ENCODE assay signal across 28 cellular contexts in genomic region chr16:61862756-61863155, GRCh38.
"Had no signal": no experiment of that assay in that cellular context is flagged by ENCODE, and none has a peak within 500 bp of the region (broad histone marks: within the 10 kb centered on the region; RNA-seq: fewer than 3 reads in every experiment).

No MANE protein-coding gene starts in this region.

- H3K4me1 ChIP-seq: body of pancreas, sigmoid colon, stomach, upper lobe of left lung had no signal

- H3K27me3 Mint-ChIP-seq: activated CD4-positive, alpha-beta T cell treated with anti-CD3 and anti-CD28 coated beads, Interleukin-2, amount 10 ng/mL, durations not matched to agents 7 days and 5 days; activated CD8-positive, alpha-beta memory T cell treated with anti-CD3 and anti-CD28 coated beads, Interleukin-2, amount 10 ng/mL, durations not matched to agents 7 days and 5 days; activated CD8-positive, alpha-beta T cell treated with anti-CD3 and anti-CD28 coated beads for 36 hours; activated naive CD8-positive, alpha-beta T cell treated with anti-CD3 and anti-CD28 coated beads, Interleukin-2, amount 50 U/mL, for 24 hours; dendritic cell treated with granulocyte-macrophage colony-stimulating factor and Interleukin-4, amounts not matched to agents 40 ng/mL and 50 ng/mL, for 4 days; memory B cell; stimulated activated memory B cell treated with anti-CD40 and anti-IgM and Interleukin-4, amounts not matched to agents 10 μg/mL and 1 μg/mL and 100 μg/mL, for 72 hours had no signal

- ATAC-seq: activated CD4-positive, CD25-positive, alpha-beta regulatory T cell treated with anti-CD3 and anti-CD28 coated beads, Interleukin-2, amount 50 U/mL, for 24 hours; activated CD8-positive, alpha-beta memory T cell treated with anti-CD3 and anti-CD28 coated beads, Interleukin-2, amount 10 ng/mL, durations not matched to agents 7 days and 5 days; activated CD8-positive, alpha-beta T cell treated with anti-CD3 and anti-CD28 coated beads for 36 hours; activated naive CD8-positive, alpha-beta T cell treated with anti-CD3 and anti-CD28 coated beads, Interleukin-2, amount 50 U/mL, for 24 hours; body of pancreas; mucosa of descending colon; stimulated activated memory B cell treated with anti-CD40 and anti-IgM and Interleukin-4, amounts not matched to agents 10 μg/mL and 1 μg/mL and 100 μg/mL, for 72 hours had no signal

- H3K27ac Mint-ChIP-seq: activated CD4-positive, alpha-beta T cell treated with anti-CD3 and anti-CD28 coated beads, Interleukin-2, amount 10 ng/mL, durations not matched to agents 7 days and 5 days; activated CD8-positive, alpha-beta memory T cell treated with anti-CD3 and anti-CD28 coated beads, Interleukin-2, amount 10 ng/mL, durations not matched to agents 7 days and 5 days; activated CD8-positive, alpha-beta T cell treated with anti-CD3 and anti-CD28 coated beads for 36 hours; activated naive CD8-positive, alpha-beta T cell treated with anti-CD3 and anti-CD28 coated beads, Interleukin-2, amount 50 U/mL, for 24 hours; activated T-helper 1 cell treated with anti-CD3 and anti-CD28 coated beads, Interleukin-12 subunit alpha, Interleukin-12 subunit beta, Interleukin-2, Interleukin-4 antibody, amounts not matched to agents 30 ng/mL and 10 ng/mL and 1 ng/mL, durations not matched to agents 14 hours and 24 hours and 36 hours; dendritic cell treated with granulocyte-macrophage colony-stimulating factor and Interleukin-4, amounts not matched to agents 40 ng/mL and 50 ng/mL, for 4 days; immature natural killer cell; memory B cell; stimulated activated memory B cell treated with anti-CD40 and anti-IgM and Interleukin-4, amounts not matched to agents 10 μg/mL and 1 μg/mL and 100 μg/mL, for 72 hours had no signal

- H3K36me3 ChIP-seq: cardiac muscle cell, sigmoid colon, stomach, thoracic aorta, upper lobe of left lung had no signal

- H3K4me3 Mint-ChIP-seq: activated CD4-positive, alpha-beta T cell treated with anti-CD3 and anti-CD28 coated beads, Interleukin-2, amount 10 ng/mL, durations not matched to agents 7 days and 5 days; activated CD8-positive, alpha-beta memory T cell treated with anti-CD3 and anti-CD28 coated beads, Interleukin-2, amount 10 ng/mL, durations not matched to agents 7 days and 5 days; activated CD8-positive, alpha-beta T cell treated with anti-CD3 and anti-CD28 coated beads for 36 hours; activated naive CD8-positive, alpha-beta T cell treated with anti-CD3 and anti-CD28 coated beads, Interleukin-2, amount 50 U/mL, for 24 hours; activated T-helper 1 cell treated with anti-CD3 and anti-CD28 coated beads, Interleukin-12 subunit alpha, Interleukin-12 subunit beta, Interleukin-2, Interleukin-4 antibody, amounts not matched to agents 30 ng/mL and 10 ng/mL and 1 ng/mL, durations not matched to agents 14 hours and 24 hours and 36 hours; dendritic cell treated with granulocyte-macrophage colony-stimulating factor and Interleukin-4, amounts not matched to agents 40 ng/mL and 50 ng/mL, for 4 days; immature natural killer cell; memory B cell; stimulated activated memory B cell treated with anti-CD40 and anti-IgM and Interleukin-4, amounts not matched to agents 10 μg/mL and 1 μg/mL and 100 μg/mL, for 72 hours had no signal

- H3K36me3 Mint-ChIP-seq: activated CD8-positive, alpha-beta memory T cell treated with anti-CD3 and anti-CD28 coated beads, Interleukin-2, amount 10 ng/mL, durations not matched to agents 7 days and 5 days; immature natural killer cell; memory B cell; stimulated activated memory B cell treated with anti-CD40 and anti-IgM and Interleukin-4, amounts not matched to agents 10 μg/mL and 1 μg/mL and 100 μg/mL, for 72 hours had no signal

- DNase-seq: activated CD4-positive, alpha-beta T cell treated with anti-CD3 and anti-CD28 coated beads, Interleukin-2, amount 10 ng/mL, durations not matched to agents 7 days and 5 days; activated CD8-positive, alpha-beta memory T cell treated with anti-CD3 and anti-CD28 coated beads, Interleukin-2, amount 10 ng/mL, durations not matched to agents 7 days and 5 days; activated CD8-positive, alpha-beta T cell treated with anti-CD3 and anti-CD28 coated beads for 36 hours; activated gamma-delta T cell; activated naive CD4-positive, alpha-beta T cell treated with anti-CD3 and anti-CD28 coated beads, Interleukin-2, amount 50 U/mL, for 16 hours; activated naive CD8-positive, alpha-beta T cell treated with anti-CD3 and anti-CD28 coated beads, Interleukin-2, amount 50 U/mL, for 24 hours; activated T-cell treated with anti-CD3 and anti-CD28 coated beads for 4 hours; body of pancreas; effector CD8-positive, alpha-beta T cell; erythroblast; foreskin fibroblast; immature natural killer cell; kidney glomerular epithelial cell; mucosa of descending colon; occipital lobe; sigmoid colon; stimulated activated CD4-positive, alpha-beta T cell treated with anti-CD3 and anti-CD28 coated beads, Interleukin-15, amount 100 ng/mL, for 24 hours; stomach; upper lobe of left lung had no signal

- H3K9me3 ChIP-seq: body of pancreas, thoracic aorta, upper lobe of left lung had no signal

- H3K4me1 Mint-ChIP-seq: activated CD4-positive, alpha-beta T cell treated with anti-CD3 and anti-CD28 coated beads, Interleukin-2, amount 10 ng/mL, durations not matched to agents 7 days and 5 days; activated CD8-positive, alpha-beta memory T cell treated with anti-CD3 and anti-CD28 coated beads, Interleukin-2, amount 10 ng/mL, durations not matched to agents 7 days and 5 days; activated naive CD8-positive, alpha-beta T cell treated with anti-CD3 and anti-CD28 coated beads, Interleukin-2, amount 50 U/mL, for 24 hours; immature natural killer cell; memory B cell; stimulated activated memory B cell treated with anti-CD40 and anti-IgM and Interleukin-4, amounts not matched to agents 10 μg/mL and 1 μg/mL and 100 μg/mL, for 72 hours had no signal

- H3K27ac ChIP-seq: body of pancreas, cardiac muscle cell, sigmoid colon, stomach, thoracic aorta, upper lobe of left lung, VCaP had no signal

- H3K4me3 ChIP-seq: body of pancreas, cardiac muscle cell, mucosa of descending colon, sigmoid colon, smooth muscle cell, stomach, thoracic aorta, upper lobe of left lung had no signal

- H3K27me3 ChIP-seq: body of pancreas, cardiac muscle cell, sigmoid colon, stomach, upper lobe of left lung had no signal

- H3K9me3 Mint-ChIP-seq: dendritic cell treated with granulocyte-macrophage colony-stimulating factor and Interleukin-4, amounts not matched to agents 40 ng/mL and 50 ng/mL, for 4 days had no signal
